ENCODE assay signal across 8 cellular contexts in the genomic region with DNA sequence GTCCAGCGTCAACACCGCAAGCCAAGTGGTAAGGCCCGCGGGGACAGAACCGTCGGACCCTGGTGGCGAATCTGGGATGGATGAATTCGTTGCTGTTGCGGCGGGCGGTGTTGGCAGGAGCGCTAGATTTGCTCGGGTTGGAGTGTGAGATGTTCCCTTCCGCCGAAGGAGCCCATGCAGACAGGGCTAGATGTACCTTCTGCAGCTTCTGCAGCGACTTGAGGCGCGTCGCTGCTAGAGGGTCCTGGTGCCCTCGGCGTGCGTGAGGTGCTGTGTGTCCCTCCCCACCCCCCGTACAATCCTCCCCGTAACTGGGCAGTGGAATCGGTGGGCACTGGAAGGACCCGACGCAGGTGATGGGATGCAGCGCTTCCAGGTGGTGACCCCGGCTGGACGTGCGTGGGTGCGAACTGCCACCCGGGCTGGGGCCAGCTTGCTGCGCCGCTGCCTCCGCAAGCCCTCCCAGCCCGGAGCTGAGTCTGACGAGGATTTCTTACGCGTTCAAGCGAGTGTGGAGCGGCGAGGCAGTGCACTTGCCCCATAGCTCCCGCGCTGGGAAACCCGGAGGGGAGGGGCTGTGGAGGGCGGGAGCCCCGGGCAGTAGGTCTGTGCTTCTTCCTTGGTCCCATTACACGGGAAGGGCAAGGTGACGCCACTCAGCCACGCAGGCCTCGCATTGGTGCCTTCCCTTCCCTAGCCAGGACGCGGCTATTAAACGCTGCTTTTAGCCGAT. TPM values are rescaled to one million over a fixed set of nuclear protein-coding genes. Genes with fewer than 3 reads are reported as not detected.
DNase-seq lines count a peak whose midpoint lies in the region; ATAC-seq, FAIRE-seq and TF ChIP-seq lines count a peak whose summit lies in the region.

No MANE protein-coding gene starts in this region.

- H3K79me2 ChIP-seq in HepG2 (ENCODE audit: insufficient read depth, low read length) = no peaks in the 10 kb centered on the region

- CTCF ChIA-PET in HepG2 (lab: Yijun Ruan, JAX; ENCODE audit: low intra/inter-chr PET ratio, low total read pairs) = no interaction called here

- TF ChIP-seq RAD21 in HepG2 (CRISPR knock-in tag; IDR thresholded peaks at IDR 0.05) = no peak

- H3K4me3 ChIP-seq in HepG2 (replicated peaks in 1 of 3; ENCODE audit: insufficient read depth in 1 of 3, low read depth in 2 of 3, low read length in 3 of 3) (no peak overlapping the region), small intestine (ENCODE audit: low read depth in 1 of 2, low read length in 2 of 2) (peak overlapping the region in 1 of 2 donors; percentile 12)

- WGBS in HepG2 (ENCODE audit: low lambda C conversion rate) = 40% methylated on average over 29 of the region's 56 CpGs
- WGBS in small intestine, 3 donors = 4 to 9% (median 8%) methylated on average over 55 to 56 of the region's 56 CpGs

- no peak for TF ChIP-seq CTCF in CD14-positive monocyte (IDR thresholded peaks at IDR 0.05)
- no peak for TF ChIP-seq CTCF in HepG2 (CRISPR knock-in tag; IDR thresholded peaks at IDR 0.05)

- H4K20me1 ChIP-seq in HepG2 (ENCODE audit: insufficient read depth, low read length) = no peaks in the 10 kb centered on the region

- peaks cover 64 to 87% (median 75%) of the 10 kb centered on the region in 3 donors for H3K27me3 Mint-ChIP-seq in CD14-positive monocyte (ENCODE audit: low read depth in 3 of 3)
- peaks cover 40% of the 10 kb centered on the region for H3K27me3 Mint-ChIP-seq in central memory CD8-positive, alpha-beta T cell

- in situ Hi-C loops in HepG2 (cut with HindIII; ENCODE audit: extremely low pct_ligation_motif_present, low pct_unique_long_range_greater_than_20kb) = no loop called here

- peaks cover 0 to 2% of the 10 kb centered on the region in 2 donors for H3K36me3 Mint-ChIP-seq in CD14-positive monocyte
- H3K36me3 Mint-ChIP-seq in central memory CD8-positive, alpha-beta T cell (ENCODE audit: insufficient read depth) = peaks cover 2% of the 10 kb centered on the region

- peak overlapping the region; percentile 70 to 85 for H3K4me3 Mint-ChIP-seq in CD14-positive monocyte
- H3K4me3 Mint-ChIP-seq in central memory CD8-positive, alpha-beta T cell = peak overlapping the region; percentile 89

- intact Hi-C loops in CD14-positive monocyte (cut with micrococcal nuclease) (no loop called here), HepG2 (cut with micrococcal nuclease; ENCODE audit: unreplicated experiment) (no loop called here)

- DNase-seq in CD14-positive monocyte (ENCODE audit: low spot score) = no peak
- DNase-seq in RPMI7951 (ENCODE audit: low read depth) = peak; percentile 54
- DNase-seq in central memory CD8-positive, alpha-beta T cell (ENCODE audit: low spot score in 2 of 2) = no peak
- DNase-seq in HepG2 (ENCODE audit: low spot score) = no peak
- DNase-seq in stimulated activated CD8-positive, alpha-beta memory T cell treated with anti-CD3 and anti-CD28 coated beads, Interleukin-2, amount 100 ng/mL, for 48 hours (ENCODE audit: low read depth in 2 of 2) = peak; percentile 32 to 41
- no peak for DNase-seq in small intestine

- H3K36me3 ChIP-seq in HepG2 (replicated peaks in 1 of 2; ENCODE audit: control insufficient read depth in 1 of 2, insufficient read depth in 2 of 2, low read length in 2 of 2) = no peaks in the 10 kb centered on the region
- H3K36me3 ChIP-seq in small intestine (ENCODE audit: control insufficient read depth in 2 of 2, insufficient read depth in 2 of 2, low read length in 2 of 2) = no peaks in the 10 kb centered on the region

- peaks cover 17% of the 10 kb centered on the region for H3K4me1 Mint-ChIP-seq in CD14-positive monocyte
- peaks cover 13% of the 10 kb centered on the region for H3K4me1 Mint-ChIP-seq in central memory CD8-positive, alpha-beta T cell

- H3K27me3 ChIP-seq in HepG2 (ENCODE audit: control insufficient read depth in 1 of 2, insufficient read depth in 2 of 2, low read length in 2 of 2) (peaks cover 2 to 52% of the 10 kb centered on the region in 2 experiments; a peak in 3 of 5 replicates), small intestine (ENCODE audit: control insufficient read depth in 2 of 2, insufficient read depth in 2 of 2, low read length in 2 of 2) (peaks cover 0 to 6% of the 10 kb centered on the region in 2 donors)

- H3K4me2 ChIP-seq in HepG2 (ENCODE audit: low read depth, low read length) = no peak overlapping the region

- H3K9me3 ChIP-seq in HepG2 (ENCODE audit: low read length) (no peaks in the 10 kb centered on the region), small intestine (ENCODE audit: control insufficient read depth, low read depth) (no peaks in the 10 kb centered on the region)

- no peak overlapping the region for H2AFZ ChIP-seq in HepG2 (ENCODE audit: low read length)

- peaks cover 0 to 11% (median 7%) of the 10 kb centered on the region in 7 donors for H3K9me3 Mint-ChIP-seq in CD14-positive monocyte
- no peaks in the 10 kb centered on the region for H3K9me3 Mint-ChIP-seq in central memory CD8-positive, alpha-beta T cell

- H3K4me1 ChIP-seq in HepG2 (ENCODE audit: insufficient read depth, low read length) (no peaks in the 10 kb centered on the region), small intestine (ENCODE audit: control insufficient read depth in 2 of 2, insufficient read depth in 1 of 2, low read depth in 1 of 2, low read length in 1 of 2) (no peaks in the 10 kb centered on the region)

- FAIRE-seq in HepG2 (lab: Jason Lieb, UNC) (no peak), small intestine (lab: Jason Lieb, UNC) (no peak)

- POLR2A ChIA-PET in HepG2 (lab: Yijun Ruan, JAX) = no interaction called here

- TF ChIP-seq POLR2A in HepG2 (IDR thresholded peaks at IDR 0.05; ENCODE audit: insufficient read depth in 1 of 2, low read depth in 2 of 2, low read length in 2 of 2) = no peak

- ATAC-seq in central memory CD8-positive, alpha-beta T cell (replicated peaks; ENCODE audit: extremely low read depth, poor library complexity, severe bottlenecking) = peak; percentile 72
- peak; percentile 38; the same call in 2 of the 3 replicates for ATAC-seq in HepG2
- no peak for ATAC-seq in HG03342 (IDR thresholded peaks at IDR 0.05; ENCODE audit: unreplicated experiment)
- ATAC-seq in GM18858 (IDR thresholded peaks at IDR 0.05; ENCODE audit: unreplicated experiment) = no peak

- no peak overlapping the region for H3K9ac ChIP-seq in HepG2 (ENCODE audit: insufficient read depth, low read depth, low read length)

- TF ChIP-seq EP300 in HepG2 (IDR thresholded peaks at IDR 0.05; ENCODE audit: low read depth in 2 of 2, low read length in 2 of 2) = no peak
- TF ChIP-seq EP300 in HepG2 (CRISPR knock-in tag; IDR thresholded peaks at IDR 0.05; ENCODE audit: borderline replicate concordance) = no peak

- H3K27ac Mint-ChIP-seq in CD14-positive monocyte = no peak overlapping the region
- H3K27ac Mint-ChIP-seq in central memory CD8-positive, alpha-beta T cell (ENCODE audit: low read depth) = no peak overlapping the region

- BruUV-seq in HepG2 (replicated peaks; lab: Mats Ljungman, UMichigan) = no TSS peak

- H3K27ac ChIP-seq in HepG2 (ENCODE audit: extremely low read length, insufficient read depth, low read length) (no peak overlapping the region), small intestine (ENCODE audit: low read depth in 1 of 2, low read length in 1 of 2) (no peak overlapping the region)

RNA-seq across cellular contexts. Expression of a gene that starts 34.3 kb away (rescaled TPM):
- not detected for polyA plus RNA-seq in CD14-positive monocyte
- total RNA-seq in RPMI7951 (2014; rRNA removed; shearing (Covaris generic)) = 7.5 and 10.6 TPM in 2 replicates
- not detected in 2 replicates for total RNA-seq in HepG2 (2016; rRNA removed; fragmentation: Illumina TruSeq; extraction: Trizol)
- not detected in 2 replicates for total RNA-seq in HepG2 (2016; cell fraction: cytosol; rRNA removed; fragmentation: Illumina TruSeq; extraction: Trizol; ENCODE audit: low read depth)
- not detected in 2 replicates for total RNA-seq in HepG2 (2016; cell fraction: insoluble cytoplasmic fraction; rRNA removed; fragmentation: Illumina TruSeq; extraction: Trizol)
- total RNA-seq in HepG2 (2016; cell fraction: membrane; rRNA removed; fragmentation: Illumina TruSeq; extraction: Trizol) = not detected in 2 replicates
- not detected in 2 replicates for total RNA-seq in HepG2 (2016; cell fraction: nucleus; rRNA removed; fragmentation: Illumina TruSeq; extraction: Trizol)
- polyA plus RNA-seq in HepG2 (2011; rRNA removed) = not detected in 2 replicates
- polyA plus RNA-seq in HepG2 (2011; cell fraction: cytosol; rRNA removed) = not detected in 2 replicates
- not detected in 2 replicates for polyA plus RNA-seq in HepG2 (2011; cell fraction: nucleus; rRNA removed)
- polyA plus RNA-seq in HepG2 (2012) = not detected in 2 replicates
- not detected in 2 replicates for polyA plus RNA-seq in HepG2 (2016; cell fraction: cytosol; fragmentation: Illumina TruSeq; extraction: Trizol; ENCODE audit: low read depth)
- polyA plus RNA-seq in HepG2 (2016; cell fraction: insoluble cytoplasmic fraction; fragmentation: Illumina TruSeq; extraction: Trizol; ENCODE audit: low read depth) = not detected in 2 replicates
- not detected in 2 replicates for polyA plus RNA-seq in HepG2 (2016; cell fraction: membrane; fragmentation: Illumina TruSeq; extraction: Trizol; ENCODE audit: low read depth)
- not detected in 2 replicates for polyA plus RNA-seq in HepG2 (2016; cell fraction: nucleus; fragmentation: Illumina TruSeq; extraction: Trizol; ENCODE audit: insufficient read depth, low read depth)
- polyA minus RNA-seq in HepG2 (2011; rRNA and poly(A)+ RNA removed; ENCODE audit: low replicate concordance) = not detected in 2 replicates
- not detected in 2 replicates for polyA minus RNA-seq in HepG2 (2011; cell fraction: cytosol; rRNA and poly(A)+ RNA removed)
- polyA minus RNA-seq in HepG2 (2011; cell fraction: nucleus; rRNA and poly(A)+ RNA removed) = not detected in 2 replicates
- polyA plus RNA-seq in small intestine = under 1 TPM in 1 of 3 donors, not detected in 2; 0.27 TPM

Comparison
In these comparisons a context has a peak if more than half of its experiments do, and no peak if none do; other contexts are left out.
1. DNase-seq: peak in RPMI7951 (single experiment) and stimulated activated CD8-positive, alpha-beta memory T cell treated with anti-CD3 and anti-CD28 coated beads, Interleukin-2, amount 100 ng/mL, for 48 hours (2 of 2); none in CD14-positive monocyte (single experiment), central memory CD8-positive, alpha-beta T cell (0 of 2), HepG2 (single experiment) and small intestine (single experiment).
2. ATAC-seq: peak in central memory CD8-positive, alpha-beta T cell (single experiment) and HepG2 (single experiment); none in HG03342 (single experiment) and GM18858 (single experiment).